In genomic region chr16:4271176-4272113, GRCh38 we compare ENCODE assay signal across 8 cellular contexts. TPM values are rescaled to one million over a fixed set of nuclear protein-coding genes. Genes with fewer than 3 reads are reported as not detected.
A peak's percentile ranks its signal among the peaks of the same experiment; 100 is the strongest.
DNase-seq lines count a peak whose midpoint lies in the region; ATAC-seq, FAIRE-seq and TF ChIP-seq lines count a peak whose summit lies in the region.

No MANE protein-coding gene starts in this region.

- H3K27me3 Mint-ChIP-seq in naive B cell: no peaks in the 10 kb centered on the region

- H3K27me3 ChIP-seq in esophagus squamous epithelium: no peaks in the 10 kb centered on the region

- no peak for TF ChIP-seq RAD21 in Ishikawa (IDR thresholded peaks at IDR 0.05; ENCODE audit: low read depth)

- peak; percentile 49 for TF ChIP-seq EP300 in Ishikawa (IDR thresholded peaks at IDR 0.05; ENCODE audit: borderline replicate concordance)

- peaks cover 10 to 29% (median 14%) of the 10 kb centered on the region in 3 donors for H3K4me1 Mint-ChIP-seq in naive B cell

- no peaks in the 10 kb centered on the region for H3K36me3 Mint-ChIP-seq in naive B cell

- WGBS in esophagus squamous epithelium, 2 donors: 0% methylated on average over 2 to 4 of the region's 72 CpGs

- peaks cover 8 to 33% (median 11%) of the 10 kb centered on the region in 3 donors for H3K4me1 ChIP-seq in esophagus squamous epithelium

- peak in 2 of 4 donors; percentile 56 to 71 for TF ChIP-seq POLR2A in esophagus squamous epithelium (IDR thresholded peaks at IDR 0.05)

- H3K36me3 ChIP-seq in esophagus squamous epithelium: no peaks in the 10 kb centered on the region

- peak; percentile 83 for DNase-seq in D721Med (ENCODE audit: insufficient read length, low spot score)
- DNase-seq in activated T-cell treated with anti-CD3 and anti-CD28 coated beads, Interleukin-2, amount 50 U/mL, for 48 hours: peak; percentile 91 to 93
- peak; percentile 63 for DNase-seq in esophagus squamous epithelium (lab: John Stamatoyannopoulos, UW)
- peak; percentile 86 for DNase-seq in naive B cell
- DNase-seq in stimulated activated CD8-positive, alpha-beta memory T cell treated with anti-CD3 and anti-CD28 coated beads, Interleukin-7, amount 100 ng/mL, for 48 hours (ENCODE audit: extremely low read depth in 1 of 2, low read depth in 1 of 2): peak; percentile 79 to 90

- ATAC-seq in GM21529 (IDR thresholded peaks at IDR 0.05; ENCODE audit: unreplicated experiment) (peak; percentile 65), naive B cell (ENCODE audit: low read depth in 2 of 2) (peak; percentile 79 to 80)

- peak overlapping the region; percentile 83 to 95 (median 92) for H3K4me3 Mint-ChIP-seq in naive B cell

- H3K27ac Mint-ChIP-seq in naive B cell: peak overlapping the region in 5 of 6 donors; percentile 51 to 95 (median 76)

- peak; percentile 16 for TF ChIP-seq CTCF in D721Med (IDR thresholded peaks at IDR 0.05; ENCODE audit: insufficient read depth, missing control alignments)
- TF ChIP-seq CTCF in esophagus squamous epithelium (IDR thresholded peaks at IDR 0.05): peak in 1 of 6 experiments; percentile 13

- H3K27ac ChIP-seq in esophagus squamous epithelium: peak overlapping the region; percentile 85 to 96 (median 90)

- H3K4me3 ChIP-seq in esophagus squamous epithelium: peak overlapping the region; percentile 86 to 99 (median 92)

- intact Hi-C loops in esophagus squamous epithelium (cut with DNase I): no loop called here

- peaks cover 0 to 4% (median 0%) of the 10 kb centered on the region in 7 donors for H3K9me3 Mint-ChIP-seq in naive B cell

- FAIRE-seq in D721Med (lab: Jason Lieb, UNC): no peak

- no peaks in the 10 kb centered on the region for H3K9me3 ChIP-seq in esophagus squamous epithelium

TF ChIP-seq in Ishikawa, 13 proteins besides CTCF, POLR2A, EP300 and RAD21:
- TF ChIP-seq CEBPB (IDR thresholded peaks at IDR 0.05) (no peak), FOXM1 (IDR thresholded peaks at IDR 0.05; ENCODE audit: borderline replicate concordance, low read depth) (0 out of 2 replicates have a peak, but pooled peaks have one; percentile 19), TAF1 (IDR thresholded peaks at IDR 0.05; ENCODE audit: low read depth) (no peak; the same call in none of the 2 replicates), USF1 (IDR thresholded peaks at IDR 0.05) (peak; percentile 90), ZBTB7A (IDR thresholded peaks at IDR 0.05; ENCODE audit: low read depth) (0 out of 2 replicates have a peak, but pooled peaks have one; percentile 32), TCF12 (IDR thresholded peaks at IDR 0.05; ENCODE audit: low read depth) (peak; percentile 57), CREB1 (IDR thresholded peaks at IDR 0.05; ENCODE audit: low read depth) (peak; percentile 28; the same call in 1 of the 2 replicates), MAX (IDR thresholded peaks at IDR 0.05) (peak; percentile 99), YY1 (IDR thresholded peaks at IDR 0.05; ENCODE audit: low read depth) (peak; percentile 87), TEAD4 (IDR thresholded peaks at IDR 0.05) (peak; percentile 28; the same call in 1 of the 2 replicates), NFIC (IDR thresholded peaks at IDR 0.05) (0 out of 2 replicates have a peak, but pooled peaks have one; percentile 1)

TF ChIP-seq in PFSK-1, 5 proteins besides CTCF, POLR2A, EP300 and RAD21:
- TF ChIP-seq SIN3A (IDR thresholded peaks at IDR 0.05; ENCODE audit: borderline replicate concordance, insufficient read depth, low read length) (peak; percentile 86; the same call in 1 of the 2 replicates), FOXP2 (optimal IDR thresholded peaks at IDR 0.05; ENCODE audit: borderline replicate concordance, extremely low read depth, extremely low read length, insufficient read depth) (peak; percentile 93), POLR2AphosphoS5 (IDR thresholded peaks at IDR 0.05; ENCODE audit: low read depth, low read length) (peak; percentile 61), TAF1 (IDR thresholded peaks at IDR 0.05; ENCODE audit: borderline replicate concordance, insufficient read depth, low read length) (peak; percentile 84; the same call in 1 of the 2 replicates), REST (IDR thresholded peaks at IDR 0.05; ENCODE audit: insufficient read depth in 1 of 2, low read depth in 2 of 2, low read length in 2 of 2) (0 out of 4 replicates have a peak, but pooled peaks of 1 of the 2 experiments have one; percentile 5)

RNA-seq across cellular contexts. Expression of gene TFAP4, which starts 1.4 kb away (rescaled TPM):
- 95.8 TPM for polyA plus RNA-seq in PFSK-1 (2012; ENCODE audit: insufficient read length, low read depth)
- 1 to 10 TPM; 5.8 to 9.8 (median 9.3) TPM for total RNA-seq in esophagus squamous epithelium
- polyA plus RNA-seq in naive B cell (ENCODE audit: low read depth in 6 of 6): 1 to 10 TPM in 1 of 6 donors, under 1 TPM in 5; 0.77 to 1.5 (median 0.87) TPM

RNA-seq across cellular contexts. Expression of gene SRL, which starts 29.6 kb away (rescaled TPM):
- not detected for polyA plus RNA-seq in PFSK-1 (2012; ENCODE audit: insufficient read length, low read depth)
- 1 to 10 TPM in 1 of 4 donors, under 1 TPM in 2, not detected in 1; 0.04 to 1.8 (median 0.38) TPM for total RNA-seq in esophagus squamous epithelium
- not detected for polyA plus RNA-seq in naive B cell (ENCODE audit: low read depth in 6 of 6)

RNA-seq across cellular contexts. Expression of gene GLIS2, which starts 44.4 kb away (rescaled TPM):
- 17.4 TPM for polyA plus RNA-seq in PFSK-1 (2012; ENCODE audit: insufficient read length, low read depth)
- 1 to 10 TPM in 1 of 4 donors, under 1 TPM in 3; 0.30 to 1.7 (median 0.67) TPM for total RNA-seq in esophagus squamous epithelium
- not detected for polyA plus RNA-seq in naive B cell (ENCODE audit: low read depth in 6 of 6)

Comparison
In these comparisons a context has a peak if more than half of its experiments do, and no peak if none do; other contexts are left out.
1. Peak in every context shown above with its lines: DNase-seq, ATAC-seq, H3K4me3 ChIP-seq and H3K27ac ChIP-seq.